ENCODE assay signal across 8 cellular contexts in genomic region chr5:54944364-54944763, GRCh38. TPM values are rescaled to one million over a fixed set of nuclear protein-coding genes. Genes with fewer than 3 reads are reported as not detected.
DNase-seq lines count a peak whose midpoint lies in the region; ATAC-seq and TF ChIP-seq lines count a peak whose summit lies in the region.

No MANE protein-coding gene starts in this region.

- no peak overlapping the region for H3K27ac ChIP-seq in esophagus squamous epithelium

- TF ChIP-seq CTCF in esophagus squamous epithelium (IDR thresholded peaks at IDR 0.05) (peak in 5 of 6 experiments; percentile 40 to 64 (median 48)), retinal pigment epithelial cell (conservative IDR thresholded peaks at IDR 0.05; ENCODE audit: low read depth, low read length) (peak; percentile 69)

- 62 to 63% methylated on average over 7 of the region's 7 CpGs for WGBS in esophagus squamous epithelium, 2 donors

- H3K4me3 ChIP-seq in esophagus squamous epithelium (no peak overlapping the region), retinal pigment epithelial cell (ENCODE audit: low read length) (no peak overlapping the region)

- no peaks in the 10 kb centered on the region for H3K9me3 ChIP-seq in esophagus squamous epithelium

- H3K36me3 ChIP-seq in esophagus squamous epithelium, result no peaks in the 10 kb centered on the region

- ATAC-seq in GM21381 (IDR thresholded peaks at IDR 0.05; ENCODE audit: unreplicated experiment) (no peak), HG02852 (IDR thresholded peaks at IDR 0.05; ENCODE audit: unreplicated experiment) (no peak), GM18498 (IDR thresholded peaks at IDR 0.05; ENCODE audit: unreplicated experiment) (no peak)

- TF ChIP-seq POLR2A in esophagus squamous epithelium (IDR thresholded peaks at IDR 0.05), result no peak

- DNase-seq in DMS53 treated with DMSO at 0.1 percent for 48 hours (lab: John Stamatoyannopoulos, UW; ENCODE audit: unreplicated experiment) (peak; percentile 15), HPDE6-E6E7 (ENCODE audit: extremely low spot score) (peak; percentile 19), esophagus squamous epithelium (lab: John Stamatoyannopoulos, UW) (no peak), retinal pigment epithelial cell (ENCODE audit: low read depth) (peak; percentile 6)
- DNase-seq in activated CD4-positive, alpha-beta T cell treated with anti-CD3 and anti-CD28 coated beads, Interleukin-2, amount 50 U/mL, for 1 hour, result peak; percentile 29

- intact Hi-C loops in esophagus squamous epithelium (cut with DNase I), result no loop called here

- H3K4me1 ChIP-seq in esophagus squamous epithelium, result no peaks in the 10 kb centered on the region

- peaks cover 0 to 15% (median 0%) of the 10 kb centered on the region in 4 donors for H3K27me3 ChIP-seq in esophagus squamous epithelium

RNA-seq across cellular contexts. Expression of gene ESM1, which starts 41.0 kb away (rescaled TPM):
- total RNA-seq in esophagus squamous epithelium, result under 1 TPM in 1 of 4 donors, not detected in 3; 0.95 TPM
